ENCODE assay signal across 27 cellular contexts in genomic region chr6:95596021-95596420, GRCh38. TPM values are rescaled to one million over a fixed set of nuclear protein-coding genes. Genes with fewer than 3 reads are reported as not detected.
A peak's percentile ranks its signal among the peaks of the same experiment; 100 is the strongest.
DNase-seq lines count a peak whose midpoint lies in the region; ATAC-seq and TF ChIP-seq lines count a peak whose summit lies in the region.
"Had no signal": no experiment of that assay in that cellular context is flagged by ENCODE, and none has a peak within 500 bp of the region (broad histone marks: within the 10 kb centered on the region; RNA-seq: fewer than 3 reads in every experiment).

No MANE protein-coding gene starts in this region.

- DNase-seq in DMS53 (lab: John Stamatoyannopoulos, UW) = peak; percentile 67
- DNase-seq in LNCaP clone FGC (ENCODE audit: low read depth) = peak; percentile 47
- no peak for DNase-seq in RWPE2 (ENCODE audit: low spot score)
- no peak for DNase-seq in esophagus squamous epithelium (lab: John Stamatoyannopoulos, UW)
- DNase-seq in left ventricle myocardium superior = no peak
- no peak for DNase-seq in ACHN
- no peak for DNase-seq in mesenchymal stem cell
- DNase-seq: AML-193; CD4-positive, alpha-beta T cell; COR-L47; DMS79 treated with DMSO at 0.1 percent for 48 hours; GF-D8; H9; KG1; NCI-H1092; NCI-H1417 treated with DMSO at 0.1 percent for 48 hours; NCI-H1694 treated with DMSO at 0.1 percent for 48 hours; NCI-H2081; NCI-H2171; NCI-H226; NCI-H510A treated with DMSO at 0.1 percent for 48 hours; NCI-H774; SHP77 treated with DMSO at 0.1 percent for 48 hours; T-helper 1 cell had no signal

- TF ChIP-seq POLR2A in esophagus squamous epithelium (IDR thresholded peaks at IDR 0.05) = no peak

- H3K4me3 ChIP-seq in LNCaP clone FGC (ENCODE audit: low read depth, low read length) (no peak overlapping the region), RWPE2 (ENCODE audit: severe bottlenecking) (no peak overlapping the region), esophagus squamous epithelium (no peak overlapping the region), mesenchymal stem cell (ENCODE audit: insufficient read depth in 1 of 2, low read depth in 1 of 2, low read length in 2 of 2) (no peak overlapping the region)
- H3K4me3 ChIP-seq: BLaER1 treated with 17β-estradiol and CSF1 and Interleukin-3, amounts not matched to agents 10 nM and 100 nM; GM23338 had no signal

- no peak overlapping the region for H4K8ac ChIP-seq in mesenchymal stem cell (ENCODE audit: low read length)

- H3K4me2 ChIP-seq in mesenchymal stem cell (ENCODE audit: low read length, poor library complexity, severe bottlenecking) = no peak overlapping the region
- H3K4me2 ChIP-seq: BLaER1 treated with 17β-estradiol and CSF1 and Interleukin-3, amounts not matched to agents 10 nM and 100 nM; GM23338 had no signal

- H3K27me3 ChIP-seq in RWPE2 (ENCODE audit: insufficient read depth, poor library complexity, severe bottlenecking) (no peaks in the 10 kb centered on the region), esophagus squamous epithelium (no peaks in the 10 kb centered on the region), mesenchymal stem cell (ENCODE audit: control insufficient read depth in 1 of 2, insufficient read depth in 1 of 2, low read length in 2 of 2) (no peaks in the 10 kb centered on the region)
- H3K27me3 ChIP-seq: BLaER1 treated with 17β-estradiol and CSF1 and Interleukin-3, amounts not matched to agents 10 nM and 100 nM had no signal

- no peak overlapping the region for H3K18ac ChIP-seq in mesenchymal stem cell (ENCODE audit: low read depth in 1 of 2, low read length in 2 of 2)

- no peak overlapping the region for H3K9ac ChIP-seq in mesenchymal stem cell (ENCODE audit: low read length)
- H3K9ac ChIP-seq: BLaER1 treated with 17β-estradiol and CSF1 and Interleukin-3, amounts not matched to agents 10 nM and 100 nM had no signal

- H3K36me3 ChIP-seq in RWPE2 (ENCODE audit: low read depth) (peaks cover 4% of the 10 kb centered on the region), esophagus squamous epithelium (peaks cover 0 to 4% (median 0%) of the 10 kb centered on the region in 3 donors), mesenchymal stem cell (ENCODE audit: control insufficient read depth in 1 of 2, insufficient read depth in 2 of 2, low read depth in 1 of 2, low read length in 2 of 2) (peaks cover 0 to 3% of the 10 kb centered on the region in 2 experiments)

- no peak overlapping the region for H3K23ac ChIP-seq in mesenchymal stem cell (ENCODE audit: low read length in 2 of 2)

- H2BK15ac ChIP-seq in mesenchymal stem cell (ENCODE audit: low read depth, poor library complexity, severe bottlenecking) = no peak overlapping the region

- H3K14ac ChIP-seq in mesenchymal stem cell (ENCODE audit: low read length in 2 of 2) = no peak overlapping the region

- no peak overlapping the region for H2BK5ac ChIP-seq in mesenchymal stem cell (ENCODE audit: low read depth, low read length, poor library complexity, severe bottlenecking)

- WGBS in esophagus squamous epithelium, 2 donors = 47 to 62% methylated on average over 3 of the region's 3 CpGs
- WGBS in mesenchymal stem cell = 94% methylated on average over 2 of the region's 3 CpGs

- H3K27ac ChIP-seq in RWPE2 (ENCODE audit: poor library complexity, severe bottlenecking) (no peak overlapping the region), esophagus squamous epithelium (peak overlapping the region in 3 of 4 donors; percentile 26 to 40 (median 36)), mesenchymal stem cell (ENCODE audit: low read length, poor library complexity, severe bottlenecking) (no peak overlapping the region)
- H3K27ac ChIP-seq: BLaER1 treated with 17β-estradiol and CSF1 and Interleukin-3, amounts not matched to agents 10 nM and 100 nM had no signal

- H2AK5ac ChIP-seq in mesenchymal stem cell (ENCODE audit: low read length, severe bottlenecking) = no peak overlapping the region

- no peak overlapping the region for H3K4ac ChIP-seq in mesenchymal stem cell (ENCODE audit: low read depth in 1 of 2, low read length in 2 of 2)

- H3K9me3 ChIP-seq in RWPE2 (ENCODE audit: severe bottlenecking) (no peaks in the 10 kb centered on the region), esophagus squamous epithelium (no peaks in the 10 kb centered on the region), mesenchymal stem cell (ENCODE audit: control insufficient read depth, low read length) (no peaks in the 10 kb centered on the region)

- TF ChIP-seq CTCF in LNCaP clone FGC (IDR thresholded peaks at IDR 0.05; ENCODE audit: control insufficient read depth, extremely low read depth, insufficient read depth) (no peak), RWPE2 (IDR thresholded peaks at IDR 0.05; ENCODE audit: poor library complexity, severe bottlenecking) (no peak), esophagus squamous epithelium (IDR thresholded peaks at IDR 0.05) (no peak)

- H2BK120ac ChIP-seq in mesenchymal stem cell (ENCODE audit: low read depth, low read length) = no peak overlapping the region

- H3K4me1 ChIP-seq in RWPE2 (ENCODE audit: insufficient read depth, poor library complexity, severe bottlenecking) = peaks cover 11% of the 10 kb centered on the region
- H3K4me1 ChIP-seq in esophagus squamous epithelium = peaks cover 0 to 41% (median 4%) of the 10 kb centered on the region in 3 donors
- no peaks in the 10 kb centered on the region for H3K4me1 ChIP-seq in mesenchymal stem cell (ENCODE audit: control insufficient read depth, insufficient read depth, low read depth, low read length)
- H3K4me1 ChIP-seq: BLaER1 treated with 17β-estradiol and CSF1 and Interleukin-3, amounts not matched to agents 10 nM and 100 nM had no signal

- peaks cover 6% of the 10 kb centered on the region for H3K79me1 ChIP-seq in mesenchymal stem cell (replicated peaks; ENCODE audit: low read length, poor library complexity, severe bottlenecking)

- in situ Hi-C loops in ACHN (cut with HindIII; ENCODE audit: low pct_ligation_motif_present, low pct_unique_long_range_greater_than_20kb, low sequenced_read_pairs) = no loop called here

- no peak overlapping the region for H2AFZ ChIP-seq in mesenchymal stem cell (ENCODE audit: low read depth, low read length)
- H2AFZ ChIP-seq: GM23338 had no signal

- intact Hi-C loops in esophagus squamous epithelium (cut with DNase I) = no loop called here
- intact Hi-C loops in left ventricle myocardium superior (cut with micrococcal nuclease) = no loop called here

- H2BK12ac ChIP-seq in mesenchymal stem cell (ENCODE audit: low read length in 2 of 2) = no peak overlapping the region

- H4K91ac ChIP-seq in mesenchymal stem cell (ENCODE audit: low read length) = no peak overlapping the region

- ATAC-seq in RWPE2 (ENCODE audit: low read depth) (peak; percentile 74), left ventricle myocardium superior (no peak), GM18498 (IDR thresholded peaks at IDR 0.05; ENCODE audit: unreplicated experiment) (no peak)
- ATAC-seq: GM23338 had no signal

RNA-seq across cellular contexts. Expression of gene MANEA, which starts 18.7 kb away (rescaled TPM):
- 1 to 10 TPM; 5.5 to 9.7 (median 8.3) TPM for total RNA-seq in esophagus squamous epithelium
- 4.3 TPM for total RNA-seq in left ventricle myocardium superior
- polyA plus RNA-seq in mesenchymal stem cell (2013, experiment 1 of 2) = 13.9 TPM
- 15.9 TPM for polyA plus RNA-seq in mesenchymal stem cell (2013, experiment 2 of 2)

Comparison
In these comparisons a context has a peak if more than half of its experiments do, and no peak if none do; other contexts are left out.
1. DNase-seq: peak in DMS53 (single experiment) and LNCaP clone FGC (single experiment); none in RWPE2 (single experiment), esophagus squamous epithelium (single experiment), left ventricle myocardium superior (single experiment), ACHN (single experiment) and mesenchymal stem cell (single experiment).
2. H3K27ac ChIP-seq: peak in esophagus squamous epithelium (3 of 4); none in RWPE2 (single experiment) and mesenchymal stem cell (single experiment).